Comparison of ENCODE assay signal across 17 cellular contexts in the genomic region with DNA sequence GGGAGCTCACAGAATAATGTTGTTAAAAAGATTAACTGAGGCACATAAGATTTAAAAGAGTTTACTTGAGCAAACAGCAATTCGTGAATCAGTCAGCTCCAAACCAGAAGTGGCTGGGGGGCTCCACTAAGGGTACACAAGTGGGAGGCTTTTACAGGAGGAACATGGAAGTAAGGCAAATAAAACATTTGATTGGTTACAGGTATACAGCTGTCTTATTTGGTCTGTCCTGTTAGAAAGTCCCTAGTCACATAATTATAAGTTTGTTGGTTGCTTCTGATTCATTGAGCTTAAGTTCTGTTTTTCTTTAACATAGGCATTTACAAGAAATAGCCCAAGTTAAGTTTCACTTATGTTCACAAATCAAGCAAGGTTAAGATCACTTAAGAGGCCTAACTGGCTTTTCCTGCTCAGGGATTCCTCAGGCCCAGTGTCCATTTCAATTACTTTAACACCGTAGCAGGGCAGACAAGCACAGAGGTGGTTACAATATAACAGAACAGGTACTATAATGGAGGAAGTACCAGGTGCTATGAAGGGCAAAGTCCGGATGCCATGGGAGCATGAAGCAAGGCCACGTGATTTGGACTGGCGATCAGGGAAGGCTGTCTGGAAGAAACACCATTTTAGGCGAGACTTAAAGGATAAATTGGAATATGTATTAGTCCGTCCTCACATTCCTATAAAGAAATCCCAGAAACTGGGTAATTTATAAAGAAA. TPM values are rescaled to one million over a fixed set of nuclear protein-coding genes. Genes with fewer than 3 reads are reported as not detected.
DNase-seq lines count a peak whose midpoint lies in the region; ATAC-seq and TF ChIP-seq lines count a peak whose summit lies in the region.
"Had no signal": no experiment of that assay in that cellular context is flagged by ENCODE, and none has a peak within 500 bp of the region (broad histone marks: within the 10 kb centered on the region; RNA-seq: fewer than 3 reads in every experiment).

No MANE protein-coding gene starts in this region.

- no peak for ATAC-seq in left ventricle myocardium superior

- H3K27me3 Mint-ChIP-seq in activated naive CD8-positive, alpha-beta T cell treated with anti-CD3 and anti-CD28 coated beads for 36 hours: peaks cover 12% of the 10 kb centered on the region

- 83 to 88% (median 86%) methylated on average over 7 of the region's 7 CpGs for WGBS in spleen, 5 donors

- peak overlapping the region; percentile 86 for H3K27ac Mint-ChIP-seq in activated naive CD8-positive, alpha-beta T cell treated with anti-CD3 and anti-CD28 coated beads for 36 hours
- H3K27ac Mint-ChIP-seq: immature natural killer cell had no signal

- no peaks in the 10 kb centered on the region for H3K36me3 Mint-ChIP-seq in activated naive CD8-positive, alpha-beta T cell treated with anti-CD3 and anti-CD28 coated beads for 36 hours
- H3K36me3 Mint-ChIP-seq: immature natural killer cell, naive B cell had no signal

- peak overlapping the region; percentile 54 for H3K4me3 Mint-ChIP-seq in activated naive CD8-positive, alpha-beta T cell treated with anti-CD3 and anti-CD28 coated beads for 36 hours
- H3K4me3 Mint-ChIP-seq: immature natural killer cell, naive B cell had no signal

- TF ChIP-seq CTCF in cardiac muscle cell (IDR thresholded peaks at IDR 0.05; ENCODE audit: low read depth, low read length) (no peak), spleen (IDR thresholded peaks at IDR 0.05 in 8 of 11, conservative IDR thresholded peaks at IDR 0.05 in 3 of 11) (no peak)

- DNase-seq in cardiac muscle cell (ENCODE audit: low read depth in 1 of 2, low spot score in 1 of 2) (no peak), left ventricle myocardium superior (no peak), mucosa of gallbladder (ENCODE audit: low spot score) (peak; percentile 83), ureter (ENCODE audit: low spot score) (peak; percentile 39), substantia nigra (lab: John Stamatoyannopoulos, UW) (no peak), NCI-H2107 treated with DMSO at 0.1 percent for 48 hours (lab: John Stamatoyannopoulos, UW; ENCODE audit: unreplicated experiment) (no peak), spleen (no peak)
- no peak for DNase-seq in activated naive CD8-positive, alpha-beta T cell treated with anti-CD3 and anti-CD28 coated beads for 36 hours
- DNase-seq: anterior cingulate cortex, erythroblast, immature natural killer cell, naive B cell, NCI-H1436 treated with DMSO at 0.1 percent for 48 hours, NCI-H510A had no signal

- H3K9me3 ChIP-seq in cardiac muscle cell (ENCODE audit: low read depth) (no peaks in the 10 kb centered on the region), spleen (peaks cover 0 to 4% (median 0%) of the 10 kb centered on the region in 8 donors)
- H3K9me3 ChIP-seq: SJSA1, tibial nerve had no signal

- H3K27ac ChIP-seq in cardiac muscle cell: peak overlapping the region; percentile 100
- no peak overlapping the region for H3K27ac ChIP-seq in substantia nigra (ENCODE audit: low read depth, low read length, poor library complexity, severe bottlenecking)
- H3K27ac ChIP-seq in spleen: no peak overlapping the region
- H3K27ac ChIP-seq: SJSA1 had no signal

- no peak overlapping the region for H3K4me3 ChIP-seq in cardiac muscle cell
- no peak overlapping the region for H3K4me3 ChIP-seq in spleen
- H3K4me3 ChIP-seq: SJSA1, tibial nerve had no signal

- intact Hi-C loops in left ventricle myocardium superior (cut with micrococcal nuclease) (no loop called here), spleen (cut with DNase I; ENCODE audit: low total_unique reads) (no loop called here)

- H3K36me3 ChIP-seq in cardiac muscle cell (no peaks in the 10 kb centered on the region), spleen (no peaks in the 10 kb centered on the region)
- H3K36me3 ChIP-seq: SJSA1, tibial nerve had no signal

- no peak for TF ChIP-seq POLR2A in spleen (IDR thresholded peaks at IDR 0.05)

- H3K4me1 ChIP-seq in cardiac muscle cell (ENCODE audit: low read depth): peaks cover 60% of the 10 kb centered on the region
- no peaks in the 10 kb centered on the region for H3K4me1 ChIP-seq in spleen
- H3K4me1 ChIP-seq: SJSA1 had no signal

- H3K27me3 ChIP-seq in cardiac muscle cell (no peaks in the 10 kb centered on the region), spleen (replicated peaks in 1 of 7) (peaks cover 0 to 11% (median 0%) of the 10 kb centered on the region in 7 donors)

- H3K4me1 Mint-ChIP-seq in activated naive CD8-positive, alpha-beta T cell treated with anti-CD3 and anti-CD28 coated beads for 36 hours: peaks cover 6% of the 10 kb centered on the region
- H3K4me1 Mint-ChIP-seq: immature natural killer cell had no signal

- H3K9me3 Mint-ChIP-seq in activated naive CD8-positive, alpha-beta T cell treated with anti-CD3 and anti-CD28 coated beads for 36 hours: no peaks in the 10 kb centered on the region
- H3K9me3 Mint-ChIP-seq: immature natural killer cell, naive B cell had no signal

RNA-seq across cellular contexts. Expression of a gene that starts 12.3 kb away (rescaled TPM):
- total RNA-seq in cardiac muscle cell: 82.8 and 134 TPM in 2 replicates
- 66.2 and 117 TPM in 2 replicates for polyA plus RNA-seq in cardiac muscle cell
- 12,717 TPM for total RNA-seq in left ventricle myocardium superior
- total RNA-seq in activated naive CD8-positive, alpha-beta T cell treated with anti-CD3 and anti-CD28 coated beads for 36 hours: under 1 TPM; 0.04 to 0.06 TPM
- total RNA-seq in mucosa of gallbladder: 0.12 TPM
- total RNA-seq in ureter: 2.1 TPM
- under 1 TPM in 1 of 7 donors, not detected in 6; 0.09 TPM for total RNA-seq in spleen
- under 1 TPM; 0.06 to 0.65 (median 0.12) TPM for polyA plus RNA-seq in spleen
- total RNA-seq: glomerular endothelial cell, SJSA1 had no signal
- polyA plus RNA-seq: immature natural killer cell had no signal

RNA-seq across cellular contexts. Expression of a gene that starts 21.7 kb away (rescaled TPM):
- 35.6 and 43.3 TPM in 2 replicates for total RNA-seq in cardiac muscle cell
- 66.9 and 80.3 TPM in 2 replicates for polyA plus RNA-seq in cardiac muscle cell
- total RNA-seq in left ventricle myocardium superior: 18.6 TPM
- total RNA-seq in activated naive CD8-positive, alpha-beta T cell treated with anti-CD3 and anti-CD28 coated beads for 36 hours: 10 to 100 TPM; 75.2 to 80.3 TPM
- 22.9 TPM for total RNA-seq in mucosa of gallbladder
- total RNA-seq in ureter: 39.9 TPM
- total RNA-seq in spleen: 10 to 100 TPM; 32.7 to 62.7 (median 40.0) TPM
- polyA plus RNA-seq in spleen: 10 to 100 TPM; 39.6 to 48.5 (median 40.6) TPM

RNA-seq across cellular contexts. Expression of a gene that starts 39.7 kb away (rescaled TPM):
- total RNA-seq in cardiac muscle cell: 4,520 and 8,484 TPM in 2 replicates
- polyA plus RNA-seq in cardiac muscle cell: 2,795 and 4,145 TPM in 2 replicates
- 4,258 TPM for total RNA-seq in left ventricle myocardium superior
- total RNA-seq in activated naive CD8-positive, alpha-beta T cell treated with anti-CD3 and anti-CD28 coated beads for 36 hours: not detected
- total RNA-seq in mucosa of gallbladder: not detected
- total RNA-seq in ureter: not detected
- under 1 TPM in 1 of 7 donors, not detected in 6; 0.82 TPM for total RNA-seq in spleen
- under 1 TPM; 0.35 to 0.44 (median 0.37) TPM for polyA plus RNA-seq in spleen
- total RNA-seq: glomerular endothelial cell, SJSA1 had no signal
- polyA plus RNA-seq: immature natural killer cell had no signal

Comparison
In these comparisons a context has a peak if more than half of its experiments do, and no peak if none do; other contexts are left out.
1. RNA of a gene that starts 12.3 kb away (total RNA-seq): 12,717 TPM in left ventricle myocardium superior (single experiment); 82.8 to 134 TPM in cardiac muscle cell, 2.1 TPM in ureter (single experiment), 0.12 TPM in mucosa of gallbladder (single experiment), 0.04 to 0.06 TPM in activated naive CD8-positive, alpha-beta T cell treated with anti-CD3 and anti-CD28 coated beads for 36 hours and 0.09 TPM in spleen; every median in the first group is over 10 times any median in the second.
2. DNase-seq: peak in mucosa of gallbladder (single experiment) and ureter (single experiment); none in cardiac muscle cell (0 of 2), left ventricle myocardium superior (single experiment), activated naive CD8-positive, alpha-beta T cell treated with anti-CD3 and anti-CD28 coated beads for 36 hours (single experiment), substantia nigra (0 of 49), NCI-H2107 treated with DMSO at 0.1 percent for 48 hours (single experiment) and spleen (single experiment).
3. RNA of a gene that starts 39.7 kb away (total RNA-seq): 4,520 to 8,484 TPM in cardiac muscle cell and 4,258 TPM in left ventricle myocardium superior (single experiment); not detected in ureter (single experiment), not detected in activated naive CD8-positive, alpha-beta T cell treated with anti-CD3 and anti-CD28 coated beads for 36 hours, not detected in mucosa of gallbladder (single experiment) and 0.82 TPM in spleen; every median in the first group is over 1,000 times any median in the second.